Comparison of ENCODE assay signal across 9 cellular contexts in the genomic region with DNA sequence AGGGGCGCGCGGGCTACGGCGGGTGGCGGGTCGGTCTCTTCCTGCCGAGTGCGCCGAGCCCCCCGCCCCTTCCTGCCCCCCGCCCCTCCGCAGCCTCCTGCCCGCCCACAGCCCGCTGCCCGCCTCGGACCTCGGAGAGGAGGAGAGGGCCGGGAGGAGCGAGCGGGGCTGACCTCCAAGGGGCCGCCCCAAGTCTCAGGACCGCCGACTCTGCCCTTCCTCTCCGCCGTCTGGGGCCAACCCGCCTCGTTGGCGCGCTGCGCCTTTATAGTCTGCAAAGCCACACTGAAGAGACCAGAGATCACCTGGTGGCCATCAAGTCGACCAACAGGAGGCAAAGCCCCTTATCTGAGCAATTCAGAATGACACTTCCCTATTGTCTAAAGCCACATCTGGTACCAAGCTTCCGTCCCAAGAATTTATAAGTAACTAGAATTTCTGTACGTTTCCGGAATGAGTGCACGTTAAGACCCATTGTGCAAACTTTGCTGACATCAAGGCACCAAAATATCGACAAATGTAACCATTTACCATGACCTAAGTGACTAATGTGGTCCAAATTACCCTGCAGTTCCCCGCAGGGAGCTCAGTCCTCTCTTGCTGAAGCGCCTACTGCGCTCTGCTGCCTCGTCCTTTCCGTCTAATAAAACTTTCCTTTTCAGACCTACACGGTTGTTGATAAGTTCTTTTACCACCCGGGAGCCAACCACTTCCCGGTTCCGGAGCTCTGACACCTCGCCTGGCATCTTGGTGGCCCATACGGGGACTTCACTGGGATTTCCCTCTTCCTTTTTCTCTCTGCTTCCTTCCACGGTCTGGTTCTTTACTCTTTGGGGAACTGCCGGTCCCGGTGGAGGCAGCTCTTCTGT. TPM values are rescaled to one million over a fixed set of nuclear protein-coding genes. Genes with fewer than 3 reads are reported as not detected.
A peak's percentile ranks its signal among the peaks of the same experiment; 100 is the strongest.
DNase-seq lines count a peak whose midpoint lies in the region; ATAC-seq and TF ChIP-seq lines count a peak whose summit lies in the region.
"Had no signal": no experiment of that assay in that cellular context is flagged by ENCODE, and none has a peak within 500 bp of the region (broad histone marks: within the 10 kb centered on the region; RNA-seq: fewer than 3 reads in every experiment).

TSS of gene CPXM1 (minus strand) at position 38 of the 869 bp plus-strand sequence. CDS start 55 bp downstream, outside the sequence.

- no peaks in the 10 kb centered on the region for H3K9me3 ChIP-seq in T-helper 17 cell (ENCODE audit: control insufficient read depth, low read length, poor library complexity, severe bottlenecking)

- peak within 1 kb of the TSS; percentile 37 for H3K4me3 ChIP-seq in retinal pigment epithelial cell (ENCODE audit: low read length)

- H3K27ac Mint-ChIP-seq in activated CD8-positive, alpha-beta memory T cell treated with anti-CD3 and anti-CD28 coated beads, Interleukin-2, amount 10 ng/mL, durations not matched to agents 7 days and 5 days, result no peak within 1 kb of the TSS
- peak within 1 kb of the TSS; percentile 88 for H3K27ac Mint-ChIP-seq in T-helper 17 cell

- peak; percentile 59 for ATAC-seq in activated CD8-positive, alpha-beta memory T cell treated with anti-CD3 and anti-CD28 coated beads, Interleukin-2, amount 10 ng/mL, durations not matched to agents 7 days and 5 days
- peak; percentile 75 for ATAC-seq in HG03342 (IDR thresholded peaks at IDR 0.05; ENCODE audit: unreplicated experiment)
- ATAC-seq in T-helper 17 cell, result peak; percentile 36

- no peak for DNase-seq in activated CD8-positive, alpha-beta memory T cell treated with anti-CD3 and anti-CD28 coated beads, Interleukin-2, amount 10 ng/mL, durations not matched to agents 7 days and 5 days
- DNase-seq in activated CD8-positive, alpha-beta memory T cell treated with anti-CD3 and anti-CD28 coated beads, Interleukin-2, amount 50 U/mL, for 4 hours, result no peak
- DNase-seq in T-helper 17 cell, result no peak
- DNase-seq in germinal center (ENCODE audit: low spot score), result peak; percentile 55
- no peak for DNase-seq in retinal pigment epithelial cell (ENCODE audit: low read depth)
- DNase-seq in NCI-H526 treated with DMSO at 0.1 percent for 48 hours (lab: John Stamatoyannopoulos, UW), result no peak
- DNase-seq in substantia nigra (lab: John Stamatoyannopoulos, UW), result no peak

- peaks cover 20% of the 10 kb centered on the region for H3K4me1 Mint-ChIP-seq in activated CD8-positive, alpha-beta memory T cell treated with anti-CD3 and anti-CD28 coated beads, Interleukin-2, amount 10 ng/mL, durations not matched to agents 7 days and 5 days
- peaks cover 28% of the 10 kb centered on the region for H3K4me1 Mint-ChIP-seq in T-helper 17 cell

- peaks cover 6% of the 10 kb centered on the region for H3K36me3 Mint-ChIP-seq in activated CD8-positive, alpha-beta memory T cell treated with anti-CD3 and anti-CD28 coated beads, Interleukin-2, amount 10 ng/mL, durations not matched to agents 7 days and 5 days
- peaks cover 13% of the 10 kb centered on the region for H3K36me3 Mint-ChIP-seq in T-helper 17 cell (ENCODE audit: low read depth)

- peaks cover 67% of the 10 kb centered on the region for H3K27me3 Mint-ChIP-seq in activated CD8-positive, alpha-beta memory T cell treated with anti-CD3 and anti-CD28 coated beads, Interleukin-2, amount 10 ng/mL, durations not matched to agents 7 days and 5 days
- H3K27me3 Mint-ChIP-seq in T-helper 17 cell, result peaks cover 84% of the 10 kb centered on the region

- CTCF ChIA-PET in activated CD8-positive, alpha-beta memory T cell treated with anti-CD3 and anti-CD28 coated beads, Interleukin-2, amount 10 ng/mL, durations not matched to agents 7 days and 5 days (lab: Charles Lee), result interaction anchor here (0.5 to 1.8 kb wide), 3 partner anchors 30 to 56 kb away, joined by 3 to 9 read pairs (median 3); no protein-coding TSS in a partner anchor

- no peak within 1 kb of the TSS for H3K27ac ChIP-seq in substantia nigra (ENCODE audit: low read depth, low read length, poor library complexity, severe bottlenecking)

- H3K9me3 Mint-ChIP-seq in activated CD8-positive, alpha-beta memory T cell treated with anti-CD3 and anti-CD28 coated beads, Interleukin-2, amount 10 ng/mL, durations not matched to agents 7 days and 5 days (ENCODE audit: low read depth), result no peaks in the 10 kb centered on the region

- H3K4me3 Mint-ChIP-seq in activated CD8-positive, alpha-beta memory T cell treated with anti-CD3 and anti-CD28 coated beads, Interleukin-2, amount 10 ng/mL, durations not matched to agents 7 days and 5 days, result peak within 1 kb of the TSS; percentile 70
- peak within 1 kb of the TSS; percentile 96 for H3K4me3 Mint-ChIP-seq in T-helper 17 cell

- TF ChIP-seq CTCF in retinal pigment epithelial cell (conservative IDR thresholded peaks at IDR 0.05; ENCODE audit: low read depth, low read length), result no peak

RNA-seq across cellular contexts. Expression of gene CPXM1, which starts in this region (rescaled TPM):
- total RNA-seq in activated CD8-positive, alpha-beta memory T cell treated with anti-CD3 and anti-CD28 coated beads, Interleukin-2, amount 10 ng/mL, durations not matched to agents 7 days and 5 days, result under 1 TPM; 0.35 to 0.68 TPM
- total RNA-seq in T-helper 17 cell, result under 1 TPM; 0.12 to 0.23 TPM
- total RNA-seq: bronchial epithelial cell had no signal

Comparison
In these comparisons a context has a peak if more than half of its experiments do, and no peak if none do; other contexts are left out.
1. Peak in ATAC-seq in activated CD8-positive, alpha-beta memory T cell treated with anti-CD3 and anti-CD28 coated beads, Interleukin-2, amount 10 ng/mL, durations not matched to agents 7 days and 5 days; RNA of the gene not detected or under 1 TPM.
2. Peak in ATAC-seq in T-helper 17 cell; RNA of the gene not detected or under 1 TPM.